ENCODE assay signal across 9 cellular contexts in the genomic region with DNA sequence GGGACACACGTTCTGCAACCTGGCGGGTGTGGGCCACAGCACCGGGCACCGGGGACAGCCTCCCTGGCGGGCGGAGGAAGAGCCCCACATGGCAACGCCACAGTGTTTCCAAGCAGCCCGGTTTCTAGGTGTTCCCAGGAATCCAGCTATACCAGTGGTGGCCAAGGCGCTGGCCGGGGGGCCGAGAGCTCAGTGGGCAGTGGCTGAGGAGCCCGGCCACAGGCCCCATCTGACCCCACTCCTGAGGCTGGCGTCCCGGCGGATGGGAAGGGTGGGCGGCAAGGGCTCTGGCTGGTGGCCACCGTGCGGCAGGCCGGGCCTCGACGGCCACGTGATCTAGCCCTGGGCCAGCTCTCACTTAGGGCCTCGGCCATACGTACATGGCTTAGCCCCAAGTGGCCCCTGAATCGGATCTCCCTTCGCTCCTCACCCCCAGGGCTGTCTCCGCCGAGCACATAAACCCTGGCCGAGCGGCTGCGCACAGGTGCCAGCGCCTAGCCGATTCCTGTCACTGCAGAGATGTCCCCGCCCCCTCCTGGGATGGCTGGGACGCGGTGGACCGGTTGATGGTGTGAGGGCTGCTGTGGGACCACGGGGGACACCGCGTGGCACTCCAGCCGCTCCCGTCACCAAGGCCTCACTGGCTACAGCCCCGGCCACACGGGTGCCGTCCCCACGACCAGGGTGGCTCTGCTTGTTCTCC.
DNase-seq lines count a peak whose midpoint lies in the region; ATAC-seq, FAIRE-seq and TF ChIP-seq lines count a peak whose summit lies in the region.
"Had no signal": no experiment of that assay in that cellular context is flagged by ENCODE, and none has a peak within 500 bp of the region (broad histone marks: within the 10 kb centered on the region; RNA-seq: fewer than 3 reads in every experiment).

No MANE protein-coding gene starts in this region.

- no peak overlapping the region for H3K56ac ChIP-seq in IMR-90 (ENCODE audit: extremely low read depth, insufficient read depth, low read length)
- peak overlapping the region; percentile 49 for H3K56ac ChIP-seq in mesendoderm (ENCODE audit: low read length)

- peak overlapping the region in 1 of 2 experiments; percentile 61; a peak in 2 of 4 replicates for H4K8ac ChIP-seq in IMR-90 (ENCODE audit: low read depth in 2 of 2, low read length in 2 of 2)
- H4K8ac ChIP-seq in mesendoderm (ENCODE audit: low read depth, low read length): no peak overlapping the region

- peak overlapping the region; percentile 60 for H2AK9ac ChIP-seq in IMR-90 (replicated peaks; ENCODE audit: low read depth, low read length, poor library complexity)

- dilution Hi-C loops in IMR-90 (cut with HindIII; ENCODE audit: low sequenced_read_pairs, unreplicated experiment): no loop called here
- dilution Hi-C loops in endothelial cell of umbilical vein (cut with MboI; ENCODE audit: extremely low pct_ligation_motif_present, low sequenced_read_pairs): no loop called here

- CTCF ChIA-PET in IMR-90 (lab: Yijun Ruan, JAX): interaction anchor here (0.6 kb wide), 1 partner anchor 172 kb away, joined by 3 read pairs; no protein-coding TSS in a partner anchor
- CTCF ChIA-PET in endothelial cell of umbilical vein (lab: Charles Lee): interaction anchor here (1.0 to 1.8 kb wide), 6 partner anchors 9 to 128 kb away, joined by 3 to 12 read pairs (median 6); partner anchors contain the start of gene FAAP20

- peak overlapping the region; percentile 50 for H3K4ac ChIP-seq in IMR-90 (ENCODE audit: low read depth, low read length)
- no peak overlapping the region for H3K4ac ChIP-seq in mesendoderm (ENCODE audit: low read depth, low read length)

- H2AFZ ChIP-seq in IMR-90 (replicated peaks; ENCODE audit: low read length, poor library complexity) (peak overlapping the region; percentile 82), endothelial cell of umbilical vein (ENCODE audit: low read depth, low read length) (peak overlapping the region; percentile 43)

- H3K9ac ChIP-seq in IMR-90 (ENCODE audit: low read depth, low read length) (no peak overlapping the region), endothelial cell of umbilical vein (replicated peaks; ENCODE audit: extremely low read depth, insufficient read depth, low read length) (peak overlapping the region; percentile 57), mesendoderm (ENCODE audit: low read length) (no peak overlapping the region)

- H3K18ac ChIP-seq in IMR-90 (ENCODE audit: low read depth, low read length) (peak overlapping the region; percentile 38; the same call in 1 of the 2 replicates), mesendoderm (ENCODE audit: low read length) (no peak overlapping the region)

- 81% methylated on average over 26 of the region's 46 CpGs; no CpG with 5 or more reads in 1 of the 2 experiments for WGBS in IMR-90 (ENCODE audit: extremely low coverage in 2 of 2, insufficient read length in 1 of 2), 2 experiments
- WGBS in mesendoderm (ENCODE audit: extremely low coverage, insufficient coverage, low lambda C conversion rate): no CpG with 5 or more reads among the region's 46 CpGs
- 27% methylated on average over 3 of the region's 46 CpGs for WGBS in suprapubic skin

- H3K4me1 ChIP-seq in IMR-90 (ENCODE audit: control insufficient read depth, insufficient read depth, low read length) (peaks cover 12% of the 10 kb centered on the region), endothelial cell of umbilical vein (ENCODE audit: control insufficient read depth, extremely low read depth, insufficient read depth, low read length) (peaks cover 5% of the 10 kb centered on the region), mesendoderm (ENCODE audit: control insufficient read depth, low read depth, low read length) (no peaks in the 10 kb centered on the region), suprapubic skin (peaks cover 55% of the 10 kb centered on the region)

- H3K23ac ChIP-seq in IMR-90 (ENCODE audit: low read depth, low read length) (no peak overlapping the region), mesendoderm (ENCODE audit: low read length) (no peak overlapping the region)

- H3K27me3 ChIP-seq in IMR-90 (ENCODE audit: control insufficient read depth, insufficient read depth, low read length) (peaks cover 6% of the 10 kb centered on the region; the same call in 1 of the 2 replicates), endothelial cell of umbilical vein (ENCODE audit: control insufficient read depth in 2 of 2, insufficient read depth in 2 of 2, low read length in 2 of 2) (no peaks in the 10 kb centered on the region), mesendoderm (ENCODE audit: insufficient read depth, low read length, poor library complexity) (no peaks in the 10 kb centered on the region), suprapubic skin (peaks cover 8% of the 10 kb centered on the region)

- H2BK20ac ChIP-seq in IMR-90 (ENCODE audit: low read depth, low read length): no peak overlapping the region

- H4K91ac ChIP-seq in IMR-90 (ENCODE audit: insufficient read depth, low read depth, low read length): no peak overlapping the region

- no peak overlapping the region; the same call in 2 of the 3 replicates for H2BK15ac ChIP-seq in IMR-90 (ENCODE audit: low read depth, low read length)
- H2BK15ac ChIP-seq in mesendoderm (replicated peaks; ENCODE audit: low read depth): no peak overlapping the region

- peaks cover 3% of the 10 kb centered on the region; the same call in 1 of the 2 replicates for H3K9me3 ChIP-seq in IMR-90 (ENCODE audit: control insufficient read depth, insufficient read depth, low read length)
- H3K9me3 ChIP-seq in endothelial cell of umbilical vein (replicated peaks; ENCODE audit: control insufficient read depth, insufficient read depth, low read length): no peaks in the 10 kb centered on the region
- no peaks in the 10 kb centered on the region for H3K9me3 ChIP-seq in suprapubic skin

- H4K20me1 ChIP-seq in IMR-90 (ENCODE audit: insufficient read depth, low read length): no peaks in the 10 kb centered on the region
- H4K20me1 ChIP-seq in endothelial cell of umbilical vein (replicated peaks; ENCODE audit: control insufficient read depth, extremely low read depth, insufficient read depth, low read length): no peaks in the 10 kb centered on the region

- no peak for TF ChIP-seq POLR2A in IMR-90 (IDR thresholded peaks at IDR 0.05; ENCODE audit: low read depth, low read length)
- no peak for TF ChIP-seq POLR2A in endothelial cell of umbilical vein (IDR thresholded peaks at IDR 0.05; ENCODE audit: low read depth, low read length)
- no peak for TF ChIP-seq POLR2A in suprapubic skin (IDR thresholded peaks at IDR 0.05)

- H4K5ac ChIP-seq in IMR-90 (ENCODE audit: low read depth, low read length): peak overlapping the region; percentile 58
- no peak overlapping the region for H4K5ac ChIP-seq in mesendoderm (ENCODE audit: low read length)

- H2BK5ac ChIP-seq in IMR-90 (ENCODE audit: low read depth, low read length, poor library complexity, severe bottlenecking) (no peak overlapping the region), mesendoderm (ENCODE audit: low read length) (no peak overlapping the region)

- no peak for FAIRE-seq in endothelial cell of umbilical vein (lab: Jason Lieb, UNC)

- H3K14ac ChIP-seq in IMR-90 (replicated peaks; ENCODE audit: low read depth, low read length): no peak overlapping the region

- H3K9me1 ChIP-seq in IMR-90 (ENCODE audit: insufficient read depth, low read length): no peaks in the 10 kb centered on the region
- H3K9me1 ChIP-seq in endothelial cell of umbilical vein (replicated peaks; ENCODE audit: control insufficient read depth, extremely low read depth, insufficient read depth, low read length): no peaks in the 10 kb centered on the region

- H3K36me3 ChIP-seq in IMR-90 (ENCODE audit: control insufficient read depth, insufficient read depth, low read length) (no peaks in the 10 kb centered on the region), endothelial cell of umbilical vein (ENCODE audit: control insufficient read depth in 2 of 2, extremely low read depth in 1 of 2, insufficient read depth in 2 of 2, low read length in 2 of 2) (no peaks in the 10 kb centered on the region), mesendoderm (ENCODE audit: control insufficient read depth, insufficient read depth, low read length) (no peaks in the 10 kb centered on the region), suprapubic skin (no peaks in the 10 kb centered on the region)

- H3K79me2 ChIP-seq in endothelial cell of umbilical vein (ENCODE audit: control insufficient read depth, insufficient read depth, low read length) (no peaks in the 10 kb centered on the region), mesendoderm (ENCODE audit: control insufficient read depth, insufficient read depth, low read length) (no peaks in the 10 kb centered on the region)

- TF ChIP-seq RAD21 in IMR-90 (IDR thresholded peaks at IDR 0.05; ENCODE audit: low read length): no peak

- POLR2A ChIA-PET in IMR-90 (lab: Charles Lee; ENCODE audit: unreplicated experiment): interaction anchor here (0.6 kb wide), 1 partner anchor 8 kb away, joined by 3 read pairs; no protein-coding TSS in a partner anchor
- POLR2A ChIA-PET in endothelial cell of umbilical vein (lab: Charles Lee): interaction anchor here (0.8 to 1.2 kb wide), 3 partner anchors 93 to 123 kb away, joined by 3 read pairs; no protein-coding TSS in a partner anchor

- DNase-seq in IMR-90 (no peak), endothelial cell of umbilical vein (ENCODE audit: low read depth, low spot score) (no peak), mesendoderm (no peak), suprapubic skin (ENCODE audit: low spot score in 2 of 2) (no peak), NAMALWA (ENCODE audit: low spot score) (no peak), H4 (ENCODE audit: low spot score) (no peak)
- no peak for DNase-seq in effector CD4-positive, alpha-beta T cell
- DNase-seq: stimulated activated CD4-positive, alpha-beta T cell treated with anti-CD3 and anti-CD28 coated beads, Interleukin-2, amount 100 ng/mL, for 24 hours had no signal

- intact Hi-C loops in IMR-90 (cut with micrococcal nuclease) (no loop called here), endothelial cell of umbilical vein (cut with micrococcal nuclease) (loop anchor here (2.0 kb wide), 1 partner anchor 68 kb away; the partner anchor contains the start of genes MORN1 and RER1)

- no peak overlapping the region for H3K4me3 ChIP-seq in IMR-90 (ENCODE audit: insufficient read depth, low read depth, low read length)
- peak overlapping the region in 1 of 3 experiments; percentile 4 for H3K4me3 ChIP-seq in endothelial cell of umbilical vein (replicated peaks in 1 of 3; ENCODE audit: insufficient read depth in 1 of 3, low read depth in 1 of 3, low read length in 3 of 3)
- H3K4me3 ChIP-seq in mesendoderm (ENCODE audit: low read length): no peak overlapping the region
- peak overlapping the region; percentile 29 for H3K4me3 ChIP-seq in suprapubic skin

- TF ChIP-seq CTCF in IMR-90 (conservative IDR thresholded peaks at IDR 0.05; ENCODE audit: low read depth, low read length) (no peak), endothelial cell of umbilical vein (IDR thresholded peaks at IDR 0.05; ENCODE audit: extremely low read depth in 1 of 2, insufficient read depth in 1 of 2, low read depth in 1 of 2, low read length in 2 of 2) (no peak), suprapubic skin (IDR thresholded peaks at IDR 0.05) (no peak)

- peak overlapping the region; percentile 7; the same call in 1 of the 2 replicates for H2AK5ac ChIP-seq in IMR-90 (ENCODE audit: low read depth, low read length)
- no peak overlapping the region for H2AK5ac ChIP-seq in mesendoderm (ENCODE audit: low read length)

- 0 out of 4 replicates have a peak, but pooled peaks cover 0 to 4% of the 10 kb centered on the region in 2 experiments for H3K79me1 ChIP-seq in IMR-90 (ENCODE audit: low read depth in 1 of 2, low read length in 2 of 2)
- no peaks in the 10 kb centered on the region for H3K79me1 ChIP-seq in mesendoderm (ENCODE audit: low read length)

- no peak for TF ChIP-seq EP300 in suprapubic skin (IDR thresholded peaks at IDR 0.05)

- H3K27ac ChIP-seq in IMR-90 (ENCODE audit: insufficient read depth, low read length): peak overlapping the region; percentile 43; the same call in 1 of the 2 replicates
- H3K27ac ChIP-seq in endothelial cell of umbilical vein (ENCODE audit: insufficient read depth, low read depth, low read length): no peak overlapping the region
- no peak overlapping the region for H3K27ac ChIP-seq in mesendoderm (ENCODE audit: low read depth, low read length)
- peak overlapping the region; percentile 71 for H3K27ac ChIP-seq in suprapubic skin

- no TSS peak for BruUV-seq in IMR-90 (replicated peaks; lab: Mats Ljungman, UMichigan)
- BruUV-seq in endothelial cell of umbilical vein (replicated peaks; lab: Mats Ljungman, UMichigan): no TSS peak

- ATAC-seq in IMR-90 (ENCODE audit: low read depth) (peak; percentile 9; the same call in 1 of the 2 replicates), HG03097 (IDR thresholded peaks at IDR 0.05; ENCODE audit: low FRiP score, unreplicated experiment) (no peak)

- peak overlapping the region; percentile 45; the same call in 1 of the 2 replicates for H2BK120ac ChIP-seq in IMR-90 (ENCODE audit: low read depth, low read length)
- H2BK120ac ChIP-seq in mesendoderm (ENCODE audit: low read depth, low read length): no peak overlapping the region

- in situ Hi-C loops in IMR-90 (cut with MboI; ENCODE audit: low sequenced_read_pairs): no loop called here

- no peak overlapping the region for H3K4me2 ChIP-seq in IMR-90 (ENCODE audit: low read depth, low read length)
- peak overlapping the region; percentile 12 for H3K4me2 ChIP-seq in endothelial cell of umbilical vein (ENCODE audit: insufficient read depth, low read length)
- no peak overlapping the region for H3K4me2 ChIP-seq in mesendoderm (ENCODE audit: low read length)

Comparison
In these comparisons a context has a peak if more than half of its experiments do, and no peak if none do; other contexts are left out.
1. H3K27ac ChIP-seq: peak in IMR-90 (single experiment) and suprapubic skin (single experiment); none in endothelial cell of umbilical vein (single experiment) and mesendoderm (single experiment).